In genomic region chr2:216474925-216475670, GRCh38 we compare ENCODE assay signal across 9 cellular contexts. TPM values are rescaled to one million over a fixed set of nuclear protein-coding genes. Genes with fewer than 3 reads are reported as not detected.
DNase-seq lines count a peak whose midpoint lies in the region; ATAC-seq and FAIRE-seq lines count a peak whose summit lies in the region.
"Had no signal": no experiment of that assay in that cellular context is flagged by ENCODE, and none has a peak within 500 bp of the region (broad histone marks: within the 10 kb centered on the region; RNA-seq: fewer than 3 reads in every experiment).

No MANE protein-coding gene starts in this region.

- H3K4me3 ChIP-seq in small intestine (ENCODE audit: low read depth in 1 of 2, low read length in 2 of 2) (no peak overlapping the region), SJCRH30 (no peak overlapping the region), aorta (ENCODE audit: low read length in 2 of 2) (no peak overlapping the region)

- peaks cover 20% of the 10 kb centered on the region for H3K36me3 Mint-ChIP-seq in activated CD4-positive, alpha-beta memory T cell treated with anti-CD3 and anti-CD28 coated beads, Interleukin-2, amount 10 ng/mL, durations not matched to agents 7 days and 5 days (ENCODE audit: low read depth)

- H3K27me3 ChIP-seq in small intestine (ENCODE audit: control insufficient read depth in 2 of 2, insufficient read depth in 2 of 2, low read length in 2 of 2) (no peaks in the 10 kb centered on the region), SJCRH30 (no peaks in the 10 kb centered on the region), aorta (ENCODE audit: control insufficient read depth in 1 of 2, insufficient read depth in 2 of 2, low read length in 1 of 2) (no peaks in the 10 kb centered on the region)

- H3K27me3 Mint-ChIP-seq in activated CD4-positive, alpha-beta memory T cell treated with anti-CD3 and anti-CD28 coated beads, Interleukin-2, amount 10 ng/mL, durations not matched to agents 7 days and 5 days, result no peaks in the 10 kb centered on the region

- CTCF ChIA-PET in activated CD4-positive, alpha-beta memory T cell treated with anti-CD3 and anti-CD28 coated beads, Interleukin-2, amount 10 ng/mL, durations not matched to agents 7 days and 5 days (lab: Charles Lee), result no interaction called here

- no peak overlapping the region for H3K4me3 Mint-ChIP-seq in activated CD4-positive, alpha-beta memory T cell treated with anti-CD3 and anti-CD28 coated beads, Interleukin-2, amount 10 ng/mL, durations not matched to agents 7 days and 5 days

- peaks cover 14% of the 10 kb centered on the region for H3K4me1 Mint-ChIP-seq in activated CD4-positive, alpha-beta memory T cell treated with anti-CD3 and anti-CD28 coated beads, Interleukin-2, amount 10 ng/mL, durations not matched to agents 7 days and 5 days

- H3K9me3 ChIP-seq in small intestine (ENCODE audit: control insufficient read depth, low read depth) (no peaks in the 10 kb centered on the region), SJCRH30 (replicated peaks) (no peaks in the 10 kb centered on the region), aorta (ENCODE audit: control insufficient read depth, low read length) (no peaks in the 10 kb centered on the region)
- H3K9me3 ChIP-seq: Caco-2 had no signal

- H3K27ac ChIP-seq in small intestine (ENCODE audit: low read depth in 1 of 2, low read length in 1 of 2) (no peak overlapping the region), SJCRH30 (no peak overlapping the region), aorta (ENCODE audit: low read depth in 1 of 2, low read length in 2 of 2) (no peak overlapping the region)

- H3K36me3 ChIP-seq in small intestine (ENCODE audit: control insufficient read depth in 2 of 2, insufficient read depth in 2 of 2, low read length in 2 of 2), result peaks cover 4 to 6% of the 10 kb centered on the region in 2 donors
- H3K36me3 ChIP-seq in SJCRH30, result no peaks in the 10 kb centered on the region
- H3K36me3 ChIP-seq in aorta (ENCODE audit: control insufficient read depth in 1 of 2, insufficient read depth in 2 of 2, low read length in 1 of 2), result peaks cover 0 to 17% of the 10 kb centered on the region in 2 donors

- H3K27ac Mint-ChIP-seq in activated CD4-positive, alpha-beta memory T cell treated with anti-CD3 and anti-CD28 coated beads, Interleukin-2, amount 10 ng/mL, durations not matched to agents 7 days and 5 days, result no peak overlapping the region

- H3K4me1 ChIP-seq in small intestine (ENCODE audit: control insufficient read depth in 2 of 2, insufficient read depth in 1 of 2, low read depth in 1 of 2, low read length in 1 of 2) (no peaks in the 10 kb centered on the region), SJCRH30 (peaks cover 4% of the 10 kb centered on the region), aorta (ENCODE audit: control insufficient read depth in 1 of 2, insufficient read depth in 2 of 2, low read length in 2 of 2) (no peaks in the 10 kb centered on the region)
- H3K4me1 ChIP-seq: Caco-2 had no signal

- intact Hi-C loops in aorta (cut with DNase I), result no loop called here

- WGBS in small intestine, 3 donors, result 74 to 91% (median 79%) methylated on average over 12 of the region's 12 CpGs
- WGBS in aorta, 2 donors, result 88 to 93% methylated on average over 12 of the region's 12 CpGs

- ATAC-seq in HG03135 (IDR thresholded peaks at IDR 0.05; ENCODE audit: unreplicated experiment), result peak; percentile 61
- no peak for ATAC-seq in aorta (ENCODE audit: low FRiP score)

- POLR2A ChIA-PET in activated CD4-positive, alpha-beta memory T cell treated with anti-CD3 and anti-CD28 coated beads, Interleukin-2, amount 10 ng/mL, durations not matched to agents 7 days and 5 days (lab: Charles Lee), result interaction anchor here (2.5 kb wide), 1 partner anchor 23 kb away, joined by 9 read pairs; the partner anchor contains the start of gene RPL37A

- peak; percentile 7 for DNase-seq in stimulated activated CD4-positive, alpha-beta T cell treated with anti-CD3 and anti-CD28 coated beads, Interleukin-4, amount 100 ng/mL, for 24 hours
- DNase-seq in stimulated activated CD4-positive, alpha-beta T cell treated with anti-CD3 and anti-CD28 coated beads, Interleukin-4, amount 100 ng/mL, for 4 hours, result no peak
- peak; percentile 25 for DNase-seq in activated CD4-positive, alpha-beta memory T cell treated with anti-CD3 and anti-CD28 coated beads, Interleukin-2, amount 10 ng/mL, durations not matched to agents 7 days and 5 days
- no peak for DNase-seq in small intestine
- DNase-seq in SJCRH30, result no peak
- no peak for DNase-seq in RCC 7860 (ENCODE audit: low spot score)
- DNase-seq in aorta, result no peak
- DNase-seq: Caco-2 had no signal

- no peaks in the 10 kb centered on the region for H3K9me3 Mint-ChIP-seq in activated CD4-positive, alpha-beta memory T cell treated with anti-CD3 and anti-CD28 coated beads, Interleukin-2, amount 10 ng/mL, durations not matched to agents 7 days and 5 days

- no peak for FAIRE-seq in small intestine (lab: Jason Lieb, UNC)
- no peak for FAIRE-seq in RCC 7860 (lab: Jason Lieb, UNC)

RNA-seq across cellular contexts. Expression of gene RPL37A, which starts 23.5 kb away (rescaled TPM):
- total RNA-seq in activated CD4-positive, alpha-beta memory T cell treated with anti-CD3 and anti-CD28 coated beads, Interleukin-2, amount 10 ng/mL, durations not matched to agents 7 days and 5 days, result 1,000 to 10,000 TPM; 2,149 to 2,170 TPM
- 1,000 to 10,000 TPM; 1,824 to 4,790 (median 3,591) TPM for polyA plus RNA-seq in small intestine
- total RNA-seq in SJCRH30 (2014; rRNA removed; shearing (Covaris generic)), result 4,028 and 4,913 TPM in 2 replicates
- total RNA-seq in aorta, result 1,000 to 10,000 TPM; 1,684 to 1,766 TPM
- 1,000 to 10,000 TPM; 4,723 to 6,118 TPM for polyA plus RNA-seq in aorta

Comparison
In these comparisons a context has a peak if more than half of its experiments do, and no peak if none do; other contexts are left out.
1. DNase-seq: peak in stimulated activated CD4-positive, alpha-beta T cell treated with anti-CD3 and anti-CD28 coated beads, Interleukin-4, amount 100 ng/mL, for 24 hours (single experiment) and activated CD4-positive, alpha-beta memory T cell treated with anti-CD3 and anti-CD28 coated beads, Interleukin-2, amount 10 ng/mL, durations not matched to agents 7 days and 5 days (single experiment); none in stimulated activated CD4-positive, alpha-beta T cell treated with anti-CD3 and anti-CD28 coated beads, Interleukin-4, amount 100 ng/mL, for 4 hours (0 of 2), small intestine (single experiment), SJCRH30 (0 of 2), RCC 7860 (single experiment) and aorta (0 of 2).